Comparison of ENCODE assay signal across 15 cellular contexts in the genomic region with DNA sequence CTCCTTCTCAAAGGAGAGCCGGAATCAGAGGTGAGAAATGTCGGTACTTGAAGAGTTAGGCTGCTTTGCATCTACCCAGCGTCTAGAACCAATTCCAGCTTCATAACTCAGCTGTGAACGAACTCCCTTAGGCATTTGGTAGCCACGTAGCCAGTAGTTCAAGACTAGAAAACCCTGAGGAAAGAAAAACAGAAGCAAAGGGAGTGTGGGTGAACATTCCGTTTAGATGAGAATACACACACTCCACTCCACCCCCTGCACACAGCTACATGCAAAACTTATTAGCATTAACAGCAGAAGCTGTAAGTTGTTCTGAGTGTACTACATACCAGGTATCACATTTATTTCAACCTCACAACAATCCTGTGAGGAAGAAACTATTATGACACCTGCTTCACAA.
A peak's percentile ranks its signal among the peaks of the same experiment; 100 is the strongest.
DNase-seq lines count a peak whose midpoint lies in the region; ATAC-seq, FAIRE-seq and TF ChIP-seq lines count a peak whose summit lies in the region.
"Had no signal": no experiment of that assay in that cellular context is flagged by ENCODE, and none has a peak within 500 bp of the region (broad histone marks: within the 10 kb centered on the region; RNA-seq: fewer than 3 reads in every experiment).

No MANE protein-coding gene starts in this region.

- no peaks in the 10 kb centered on the region for H3K9me3 ChIP-seq in gastroesophageal sphincter
- H3K9me3 ChIP-seq in pancreas: no peaks in the 10 kb centered on the region
- H3K9me3 ChIP-seq: SK-N-SH had no signal

- H3K4me1 ChIP-seq in gastroesophageal sphincter (no peaks in the 10 kb centered on the region), pancreas (no peaks in the 10 kb centered on the region)

- intact Hi-C loops in pancreas (cut with DNase I): no loop called here

- no peak for TF ChIP-seq EP300 in gastroesophageal sphincter (IDR thresholded peaks at IDR 0.05)

- no peak for TF ChIP-seq POLR2A in gastroesophageal sphincter (IDR thresholded peaks at IDR 0.05)

- TF ChIP-seq CTCF in RWPE1 (conservative IDR thresholded peaks at IDR 0.05; ENCODE audit: low read depth) (no peak), fibroblast of mammary gland (conservative IDR thresholded peaks at IDR 0.05; ENCODE audit: control insufficient read depth, insufficient read depth, low read depth, low read length) (no peak), gastroesophageal sphincter (IDR thresholded peaks at IDR 0.05) (no peak), pancreas (IDR thresholded peaks at IDR 0.05) (no peak)

- DNase-seq in ELR (ENCODE audit: low read depth) (peak; percentile 80), RWPE1 (ENCODE audit: low spot score) (peak; percentile 69), fibroblast of mammary gland (ENCODE audit: low read depth) (peak; percentile 88), renal cortical epithelial cell (ENCODE audit: low read depth) (peak; percentile 95), DMS 273 (lab: John Stamatoyannopoulos, UW; ENCODE audit: unreplicated experiment) (no peak), NCI-H1436 treated with DMSO at 0.1 percent for 48 hours (lab: John Stamatoyannopoulos, UW) (no peak), pancreas (no peak)
- DNase-seq: activated naive CD4-positive, alpha-beta T cell; dermis blood vessel endothelial cell; GF-D8; kidney; SK-N-SH; stimulated activated naive CD8-positive, alpha-beta T cell treated with anti-CD3 and anti-CD28 coated beads, Interleukin-15, amount 100 ng/mL, for 72 hours had no signal

- H3K4me3 ChIP-seq in fibroblast of mammary gland (ENCODE audit: control insufficient read depth, low read depth, low read length) (no peak overlapping the region), gastroesophageal sphincter (no peak overlapping the region), pancreas (no peak overlapping the region)

- POLR2A ChIA-PET in RWPE1 (lab: Yijun Ruan, JAX; ENCODE audit: low non-redundant PET): no interaction called here

- H3K36me3 ChIP-seq in gastroesophageal sphincter (peaks cover 5 to 72% of the 10 kb centered on the region in 2 donors), pancreas (peaks cover 0 to 24% (median 9%) of the 10 kb centered on the region in 3 donors)

- 60 to 69% methylated on average over 3 to 6 of the region's 6 CpGs for WGBS in gastroesophageal sphincter (ENCODE audit: low coverage in 1 of 2), 2 donors
- 84 to 90% methylated on average over 6 of the region's 6 CpGs for WGBS in pancreas, 2 donors

- no peak for FAIRE-seq in pancreas (lab: Jason Lieb, UNC)
- FAIRE-seq: H1, kidney had no signal

- H3K27ac ChIP-seq in RWPE1 (no peak overlapping the region), gastroesophageal sphincter (no peak overlapping the region), pancreas (no peak overlapping the region)

- CTCF ChIA-PET in RWPE1 (lab: Yijun Ruan, JAX): no interaction called here

- H3K27me3 ChIP-seq in gastroesophageal sphincter (no peaks in the 10 kb centered on the region), pancreas (no peaks in the 10 kb centered on the region)

- ATAC-seq in gastroesophageal sphincter (no peak), pancreas (no peak)
- ATAC-seq: stimulated activated naive CD8-positive, alpha-beta T cell treated with anti-CD3 and anti-CD28 coated beads, Interleukin-15, amount 100 ng/mL, for 72 hours had no signal

Comparison
In these comparisons a context has a peak if more than half of its experiments do, and no peak if none do; other contexts are left out.
1. DNase-seq: peak in ELR (single experiment), RWPE1 (single experiment), fibroblast of mammary gland (single experiment) and renal cortical epithelial cell (single experiment); none in DMS 273 (single experiment), NCI-H1436 treated with DMSO at 0.1 percent for 48 hours (single experiment) and pancreas (0 of 6).